ENCODE assay signal across 11 cellular contexts in genomic region chrX:132353430-132353829, GRCh38.
"Had no signal": no experiment of that assay in that cellular context is flagged by ENCODE, and none has a peak within 500 bp of the region (broad histone marks: within the 10 kb centered on the region; RNA-seq: fewer than 3 reads in every experiment).

No MANE protein-coding gene starts in this region.

- H3K9me3 ChIP-seq: HAP-1 had no signal

- H3K27ac ChIP-seq: GM23248 had no signal

- FAIRE-seq: H1, H54 had no signal

- H3K27ac Mint-ChIP-seq: GM23338, H9, HFFc6 had no signal

- H3K4me3 ChIP-seq: GM23248, GM23338, HAP-1 had no signal

- H3K9ac ChIP-seq: GM23248 had no signal

- ATAC-seq: GM23338, HCT116 had no signal

- DNase-seq: GM23248, GOT3, H7, H9, HCEC 1CT, HFFc6 had no signal

- H3K4me1 ChIP-seq: HAP-1 had no signal

- H3K4me1 Mint-ChIP-seq: GM23338, H9 had no signal

- H3K4me2 ChIP-seq: GM23338 had no signal

- H3K4me3 Mint-ChIP-seq: GM23338, H9, HFFc6 had no signal

- H2AFZ ChIP-seq: GM23248, GM23338 had no signal

- H3K36me3 ChIP-seq: HAP-1 had no signal

- H3K9me3 Mint-ChIP-seq: GM23338, H9, HFFc6 had no signal
